Comparison of ENCODE assay signal across 8 cellular contexts in genomic region chr12:19288603-19289244, GRCh38.
DNase-seq lines count a peak whose midpoint lies in the region; TF ChIP-seq lines count a peak whose summit lies in the region.

No MANE protein-coding gene starts in this region.

- TF ChIP-seq CTCF in BE2C (IDR thresholded peaks at IDR 0.05; ENCODE audit: low read depth, low read length): peak; percentile 64
- peak; percentile 39 for TF ChIP-seq CTCF in kidney epithelial cell (IDR thresholded peaks at IDR 0.05; ENCODE audit: insufficient read depth, low read length, poor library complexity, severe bottlenecking)

- no peaks in the 10 kb centered on the region for H3K9me3 ChIP-seq in BE2C

- H3K36me3 ChIP-seq in BE2C: no peaks in the 10 kb centered on the region; the same call in 1 of the 2 replicates
- H3K36me3 ChIP-seq in kidney epithelial cell (ENCODE audit: control insufficient read depth, insufficient read depth, low read length): peaks cover 1% of the 10 kb centered on the region

- no peak overlapping the region for H3K4me3 ChIP-seq in BE2C (ENCODE audit: low read depth, low read length)
- H3K4me3 ChIP-seq in kidney epithelial cell (ENCODE audit: low read depth, low read length): no peak overlapping the region

- H3K4me1 ChIP-seq in BE2C: no peaks in the 10 kb centered on the region

- H3K27me3 ChIP-seq in BE2C: no peaks in the 10 kb centered on the region
- H3K27me3 ChIP-seq in kidney epithelial cell (ENCODE audit: control insufficient read depth, insufficient read depth, low read length): no peaks in the 10 kb centered on the region

- DNase-seq in BE2C (no peak), GM19240 (ENCODE audit: insufficient read length, low spot score) (peak; percentile 2), NCI-H146 treated with DMSO at 0.1 percent for 48 hours (lab: John Stamatoyannopoulos, UW; ENCODE audit: unreplicated experiment) (peak; percentile 44), astrocyte of the hippocampus (ENCODE audit: low read depth, low spot score) (peak; percentile 53), kidney epithelial cell (ENCODE audit: low read depth) (no peak), retina (no peak), NCI-H187 treated with DMSO at 0.1 percent for 48 hours (lab: John Stamatoyannopoulos, UW) (no peak)
- no peak for DNase-seq in activated effector memory CD4-positive, alpha-beta T cell treated with Interleukin-2 at 50 U/mL for 16 hours

Comparison
In these comparisons a context has a peak if more than half of its experiments do, and no peak if none do; other contexts are left out.
1. DNase-seq: peak in GM19240 (single experiment), NCI-H146 treated with DMSO at 0.1 percent for 48 hours (single experiment) and astrocyte of the hippocampus (single experiment); none in BE2C (single experiment), kidney epithelial cell (single experiment), retina (single experiment), NCI-H187 treated with DMSO at 0.1 percent for 48 hours (single experiment) and activated effector memory CD4-positive, alpha-beta T cell treated with Interleukin-2 at 50 U/mL for 16 hours (single experiment).